Comparison of ENCODE assay signal across 18 cellular contexts in genomic region chr3:35721628-35722027, GRCh38.
"Had no signal": no experiment of that assay in that cellular context is flagged by ENCODE, and none has a peak within 500 bp of the region (broad histone marks: within the 10 kb centered on the region; RNA-seq: fewer than 3 reads in every experiment).

No MANE protein-coding gene starts in this region.

- H3K36me3 ChIP-seq: esophagus squamous epithelium, left ventricle myocardium inferior, neural progenitor cell, pancreas had no signal

- H3K4me2 ChIP-seq: neural progenitor cell had no signal

- H3K9me3 ChIP-seq: esophagus squamous epithelium, left ventricle myocardium inferior, pancreas had no signal

- ATAC-seq: natural killer cell treated with Interleukin-12 subunit alpha and Interleukin-12 subunit beta and Interleukin-15 and Interleukin-18, amount 100 ng/mL, for 72 hours; pancreas; right cardiac atrium had no signal

- H3K9me3 Mint-ChIP-seq: neural progenitor cell had no signal

- FAIRE-seq: keratinocyte, pancreas, small intestine had no signal

- H3K4me3 ChIP-seq: esophagus squamous epithelium, left ventricle myocardium inferior, lung, neural progenitor cell, pancreas had no signal

- H2AFZ ChIP-seq: neural progenitor cell had no signal

- H3K9ac ChIP-seq: neural progenitor cell had no signal

- DNase-seq: dermis blood vessel endothelial cell; esophagus squamous epithelium; immature natural killer cell; left ventricle myocardium inferior; mesenchymal stem cell; midbrain; nucleus accumbens; pancreas; right cardiac atrium; small intestine; stimulated activated CD4-positive, alpha-beta T cell treated with anti-CD3 and anti-CD28 coated beads, Interleukin-12 subunit alpha, Interleukin-12 subunit beta, amount 100 ng/mL, for 4 hours; stimulated activated naive CD4-positive, alpha-beta T cell; trophoblast cell had no signal

- H3K4me1 ChIP-seq: esophagus squamous epithelium, left ventricle myocardium inferior, neural progenitor cell, pancreas had no signal

- H3K27ac Mint-ChIP-seq: immature natural killer cell; natural killer cell treated with Interleukin-12 subunit alpha and Interleukin-12 subunit beta and Interleukin-15 and Interleukin-18, amount 100 ng/mL, for 72 hours; neural progenitor cell; progenitor cell of endocrine pancreas had no signal

- H3K36me3 Mint-ChIP-seq: immature natural killer cell; natural killer cell treated with Interleukin-12 subunit alpha and Interleukin-12 subunit beta and Interleukin-15 and Interleukin-18, amount 100 ng/mL, for 72 hours; neural progenitor cell had no signal

- H3K27me3 Mint-ChIP-seq: natural killer cell treated with Interleukin-12 subunit alpha and Interleukin-12 subunit beta and Interleukin-15 and Interleukin-18, amount 100 ng/mL, for 72 hours had no signal

- H3K27me3 ChIP-seq: esophagus squamous epithelium had no signal

- H3K4me1 Mint-ChIP-seq: immature natural killer cell, neural progenitor cell had no signal

- H3K27ac ChIP-seq: esophagus squamous epithelium, left ventricle myocardium inferior, neural progenitor cell, pancreas had no signal

- H3K4me3 Mint-ChIP-seq: immature natural killer cell; natural killer cell treated with Interleukin-12 subunit alpha and Interleukin-12 subunit beta and Interleukin-15 and Interleukin-18, amount 100 ng/mL, for 72 hours; neural progenitor cell had no signal
